Comparison of ENCODE assay signal across 1 cellular context in genomic region chr1:84300501-84300900, GRCh38.
TF ChIP-seq lines count a peak whose summit lies in the region.

No MANE protein-coding gene starts in this region.

TF ChIP-seq in A549, 52 proteins besides CTCF, POLR2A, EP300 and RAD21 (continued from another document):
- TF ChIP-seq NFE2L2 (conservative IDR thresholded peaks at IDR 0.05; ENCODE audit: low read length) = no peak
